In the genomic region with DNA sequence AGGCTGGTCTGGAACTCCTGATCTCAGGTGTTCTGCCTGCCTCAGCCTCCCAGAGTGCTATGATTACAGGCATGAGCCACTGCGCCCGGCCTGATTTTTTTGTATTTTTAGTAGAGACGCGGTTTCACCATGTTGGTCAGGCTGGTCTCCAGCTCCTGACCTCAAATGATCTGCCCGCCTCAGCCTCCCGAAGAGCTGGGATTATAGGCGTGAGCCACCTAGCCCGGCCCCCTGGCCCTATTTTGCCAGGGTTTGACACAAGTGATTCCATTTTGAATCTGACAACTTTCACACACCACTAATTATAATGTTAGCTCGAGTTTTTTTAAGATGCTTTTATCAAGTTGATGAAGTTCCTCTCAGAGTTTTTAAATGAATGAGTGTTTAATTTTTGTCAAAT, we compare ENCODE assay signal across 31 cellular contexts. TPM values are rescaled to one million over a fixed set of nuclear protein-coding genes. Genes with fewer than 3 reads are reported as not detected.
"Had no signal": no experiment of that assay in that cellular context is flagged by ENCODE, and none has a peak within 500 bp of the region (broad histone marks: within the 10 kb centered on the region; RNA-seq: fewer than 3 reads in every experiment).

No MANE protein-coding gene starts in this region.

- H3K27me3 ChIP-seq: brain microvascular endothelial cell, esophagus muscularis mucosa, ovary, sigmoid colon, transverse colon had no signal

- ATAC-seq: activated CD4-positive, CD25-positive, alpha-beta regulatory T cell treated with anti-CD3 and anti-CD28 coated beads, Interleukin-2, amount 50 U/mL, for 24 hours; foreskin keratinocyte had no signal

- DNase-seq: activated CD4-positive, alpha-beta T cell treated with anti-CD3 and anti-CD28 coated beads for 48 hours; activated CD4-positive, alpha-beta T cell treated with anti-CD3 and anti-CD28 coated beads, Interleukin-2, amount 50 U/mL, for 48 hours; activated CD8-positive, alpha-beta memory T cell treated with anti-CD3 and anti-CD28 coated beads for 24 hours; activated gamma-delta T cell; activated naive CD4-positive, alpha-beta T cell treated with anti-CD3 and anti-CD28 coated beads, Interleukin-2, amount 50 U/mL, for 16 hours; activated T-cell treated with anti-CD3 and anti-CD28 coated beads, Interleukin-2, amount 50 U/mL, for 1 hour; amniotic stem cell; brain microvascular endothelial cell; caudate nucleus; effector CD4-positive, alpha-beta T cell; foreskin keratinocyte; left ventricle myocardium inferior; naive thymus-derived CD4-positive, alpha-beta T cell; ovary; retina; sigmoid colon; stimulated activated CD4-positive, alpha-beta T cell treated with anti-CD3 and anti-CD28 coated beads, Interleukin-1b, Interleukin-23, amount 100 ng/mL, for 48 hours; stimulated activated CD4-positive, alpha-beta T cell treated with anti-CD3 and anti-CD28 coated beads, Interleukin-4, amount 100 ng/mL, for 4 hours; stimulated activated naive CD4-positive, alpha-beta T cell treated with Interleukin-2 at 50 U/mL for 16 hours; T-helper 9 cell; transverse colon had no signal

- H3K4me3 ChIP-seq: esophagus muscularis mucosa, left ventricle myocardium inferior, ovary, prostate gland, sigmoid colon, smooth muscle cell, transverse colon had no signal

- H3K9me3 ChIP-seq: esophagus muscularis mucosa, left ventricle myocardium inferior, ovary, prostate gland, sigmoid colon, transverse colon had no signal

- H3K27ac ChIP-seq: brain microvascular endothelial cell, foreskin keratinocyte, ovary had no signal

- H3K36me3 ChIP-seq: brain microvascular endothelial cell, esophagus muscularis mucosa, left ventricle myocardium inferior, ovary, prostate gland, sigmoid colon, transverse colon had no signal

- H3K4me1 ChIP-seq: foreskin keratinocyte, prostate gland, transverse colon had no signal

- FAIRE-seq: astrocyte, islet of Langerhans, TTC549, urothelium cell line had no signal

- H3K4me2 ChIP-seq: smooth muscle cell had no signal

RNA-seq across cellular contexts. Expression of gene TTLL9, which starts 25.6 kb away (rescaled TPM):
- total RNA-seq: activated T-helper 1 cell treated with anti-CD3 and anti-CD28 coated beads, Interleukin-12 subunit alpha, Interleukin-12 subunit beta, Interleukin-2, Interleukin-4 antibody, amounts not matched to agents 30 ng/mL and 10 ng/mL and 1 ng/mL, durations not matched to agents 14 hours and 24 hours and 36 hours; foreskin keratinocyte; naive thymus-derived CD4-positive, alpha-beta T cell; smooth muscle cell; transverse colon had no signal
- polyA plus RNA-seq: foreskin keratinocyte; naive thymus-derived CD4-positive, alpha-beta T cell had no signal

RNA-seq across cellular contexts. Expression of gene DUSP15, which starts 25.7 kb away (rescaled TPM):
- total RNA-seq: activated T-helper 1 cell treated with anti-CD3 and anti-CD28 coated beads, Interleukin-12 subunit alpha, Interleukin-12 subunit beta, Interleukin-2, Interleukin-4 antibody, amounts not matched to agents 30 ng/mL and 10 ng/mL and 1 ng/mL, durations not matched to agents 14 hours and 24 hours and 36 hours; foreskin keratinocyte; naive thymus-derived CD4-positive, alpha-beta T cell had no signal
- polyA plus RNA-seq: foreskin keratinocyte; naive thymus-derived CD4-positive, alpha-beta T cell had no signal

RNA-seq across cellular contexts. Expression of gene FOXS1, which starts 50.6 kb away (rescaled TPM):
- total RNA-seq: activated T-helper 1 cell treated with anti-CD3 and anti-CD28 coated beads, Interleukin-12 subunit alpha, Interleukin-12 subunit beta, Interleukin-2, Interleukin-4 antibody, amounts not matched to agents 30 ng/mL and 10 ng/mL and 1 ng/mL, durations not matched to agents 14 hours and 24 hours and 36 hours; foreskin keratinocyte; naive thymus-derived CD4-positive, alpha-beta T cell; sigmoid colon had no signal
- polyA plus RNA-seq: foreskin keratinocyte; naive thymus-derived CD4-positive, alpha-beta T cell; neural cell had no signal
